Comparison of ENCODE assay signal across 24 cellular contexts in the genomic region with DNA sequence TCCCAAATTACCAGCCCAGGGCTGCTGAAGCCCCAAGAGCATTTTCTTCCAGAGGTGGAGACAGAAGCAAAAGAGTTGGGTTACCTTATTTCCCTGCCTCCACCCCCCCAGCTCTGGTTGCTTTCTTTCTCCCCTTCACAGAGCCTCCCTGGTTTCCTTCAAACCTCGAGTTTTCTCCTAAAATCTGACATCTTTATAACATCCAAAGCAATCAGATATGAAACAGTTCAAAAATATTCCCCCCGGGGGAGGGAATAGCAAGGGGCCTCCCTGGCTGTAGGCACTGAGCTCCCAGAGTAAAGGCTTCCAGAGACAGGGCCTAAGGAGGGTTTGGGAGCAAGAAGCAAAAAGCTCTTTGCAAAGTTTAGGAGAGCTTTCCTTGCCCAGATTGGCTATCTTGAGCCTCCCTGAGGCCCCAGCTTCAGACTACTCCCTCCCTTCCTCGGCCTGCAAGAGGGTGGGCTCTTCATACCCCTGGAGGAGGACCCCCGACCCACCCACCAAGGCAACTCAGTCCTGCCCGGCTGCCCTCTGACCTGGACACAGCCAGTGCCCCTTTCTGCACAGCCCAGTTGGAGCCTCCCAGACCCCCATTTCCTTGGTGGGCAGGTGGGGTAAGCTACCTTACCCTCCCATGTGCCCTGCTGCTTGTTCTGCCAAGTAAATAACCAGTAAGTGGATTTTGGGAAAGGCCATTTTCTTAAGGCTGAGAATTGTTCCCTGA. TPM values are rescaled to one million over a fixed set of nuclear protein-coding genes. Genes with fewer than 3 reads are reported as not detected.
A peak's percentile ranks its signal among the peaks of the same experiment; 100 is the strongest.
DNase-seq lines count a peak whose midpoint lies in the region; ATAC-seq and TF ChIP-seq lines count a peak whose summit lies in the region.
"Had no signal": no experiment of that assay in that cellular context is flagged by ENCODE, and none has a peak within 500 bp of the region (broad histone marks: within the 10 kb centered on the region; RNA-seq: fewer than 3 reads in every experiment).

No MANE protein-coding gene starts in this region.

- no CpG with 5 or more reads among the region's 5 CpGs for WGBS in IMR-90 (ENCODE audit: extremely low coverage in 2 of 2, insufficient read length in 1 of 2), 2 experiments
- no CpG with 5 or more reads among the region's 5 CpGs for WGBS in neuronal stem cell (ENCODE audit: extremely low coverage in 2 of 2, insufficient read length in 2 of 2, insufficient replicate concordance in 1 of 2), 2 donors

- TF ChIP-seq POLR2A in IMR-90 (IDR thresholded peaks at IDR 0.05; ENCODE audit: low read depth, low read length) (no peak), vagina (IDR thresholded peaks at IDR 0.05) (no peak)

- intact Hi-C loops in IMR-90 (cut with micrococcal nuclease) (no loop called here), vagina (cut with DNase I) (loop anchor here (10.0 kb wide), 1 partner anchor 134 kb away; no protein-coding TSS in a partner anchor)
- intact Hi-C loops in activated CD4-positive, alpha-beta memory T cell treated with anti-CD3 and anti-CD28 coated beads for 36 hours (cut with micrococcal nuclease), result no loop called here

- H3K79me1 ChIP-seq in IMR-90 (ENCODE audit: low read depth in 1 of 2, low read length in 2 of 2), result peaks cover 10 to 48% of the 10 kb centered on the region in 2 experiments; a peak in 3 of 4 replicates
- H3K79me1 ChIP-seq in neuronal stem cell (ENCODE audit: low read depth, low read length), result no peaks in the 10 kb centered on the region

- no TSS peak for BruUV-seq in IMR-90 (replicated peaks; lab: Mats Ljungman, UMichigan)

- no peak overlapping the region for H2BK5ac ChIP-seq in IMR-90 (ENCODE audit: low read depth, low read length, poor library complexity, severe bottlenecking)
- H2BK5ac ChIP-seq in neuronal stem cell (ENCODE audit: low read length), result no peak overlapping the region

- H2BK12ac ChIP-seq in neuronal stem cell (ENCODE audit: low read length), result no peak overlapping the region

- H3K4me3 ChIP-seq in IMR-90 (ENCODE audit: insufficient read depth, low read depth, low read length) (no peak overlapping the region), neuronal stem cell (ENCODE audit: low read length in 2 of 2) (no peak overlapping the region), vagina (no peak overlapping the region)
- H3K4me3 ChIP-seq: A549; BLaER1 treated with 17β-estradiol and CSF1 and Interleukin-3, amounts not matched to agents 10 nM and 100 nM; GM23338; SJSA1 had no signal

- CTCF ChIA-PET in IMR-90 (lab: Yijun Ruan, JAX), result no interaction called here
- CTCF ChIA-PET in activated CD4-positive, alpha-beta memory T cell treated with anti-CD3 and anti-CD28 coated beads for 36 hours (lab: Charles Lee), result no interaction called here

- no peak overlapping the region for H3K27ac ChIP-seq in IMR-90 (ENCODE audit: insufficient read depth, low read length)
- H3K27ac ChIP-seq in neuronal stem cell (replicated peaks; ENCODE audit: low read length), result no peak overlapping the region
- H3K27ac ChIP-seq in vagina, result no peak overlapping the region
- H3K27ac ChIP-seq: A549; BLaER1 treated with 17β-estradiol and CSF1 and Interleukin-3, amounts not matched to agents 10 nM and 100 nM; SJSA1 had no signal

- no peak overlapping the region for H2AK9ac ChIP-seq in IMR-90 (replicated peaks; ENCODE audit: low read depth, low read length, poor library complexity)

- dilution Hi-C loops in IMR-90 (cut with HindIII; ENCODE audit: low sequenced_read_pairs, unreplicated experiment), result no loop called here

- H3K23ac ChIP-seq in IMR-90 (ENCODE audit: low read depth, low read length) (no peak overlapping the region), neuronal stem cell (ENCODE audit: low read depth, low read length, poor library complexity) (no peak overlapping the region)

- ATAC-seq in IMR-90 (ENCODE audit: low read depth), result no peak
- ATAC-seq: A549; CD8-positive, alpha-beta T cell; GM23338 had no signal

- H4K91ac ChIP-seq in IMR-90 (ENCODE audit: insufficient read depth, low read depth, low read length) (no peak overlapping the region), neuronal stem cell (ENCODE audit: low read depth, low read length, poor library complexity) (no peak overlapping the region)

- H3K18ac ChIP-seq in IMR-90 (ENCODE audit: low read depth, low read length) (no peak overlapping the region), neuronal stem cell (ENCODE audit: low read length) (no peak overlapping the region)

- H3K4me1 Mint-ChIP-seq in activated CD4-positive, alpha-beta memory T cell treated with anti-CD3 and anti-CD28 coated beads for 36 hours (ENCODE audit: low read depth), result peaks cover 11% of the 10 kb centered on the region

- H4K5ac ChIP-seq in IMR-90 (ENCODE audit: low read depth, low read length), result no peak overlapping the region

- H2BK120ac ChIP-seq in IMR-90 (ENCODE audit: low read depth, low read length) (no peak overlapping the region), neuronal stem cell (ENCODE audit: low read depth, low read length) (no peak overlapping the region)

- H2AK5ac ChIP-seq in IMR-90 (ENCODE audit: low read depth, low read length) (no peak overlapping the region), neuronal stem cell (ENCODE audit: low read depth, low read length) (peak overlapping the region; percentile 37)

- no peaks in the 10 kb centered on the region for H3K4me1 ChIP-seq in IMR-90 (ENCODE audit: control insufficient read depth, insufficient read depth, low read length)
- H3K4me1 ChIP-seq in neuronal stem cell (ENCODE audit: control insufficient read depth in 2 of 2, insufficient read depth in 1 of 2, low read depth in 1 of 2, low read length in 2 of 2), result peaks cover 3 to 4% of the 10 kb centered on the region in 2 donors
- H3K4me1 ChIP-seq in vagina, result no peaks in the 10 kb centered on the region
- H3K4me1 ChIP-seq: Caco-2 had no signal

- H3K9me1 ChIP-seq in IMR-90 (ENCODE audit: insufficient read depth, low read length), result no peaks in the 10 kb centered on the region; the same call in 1 of the 2 replicates

- H3K9ac ChIP-seq in IMR-90 (ENCODE audit: low read depth, low read length), result no peak overlapping the region; the same call in 1 of the 2 replicates
- H3K9ac ChIP-seq in neuronal stem cell (ENCODE audit: low read depth, low read length, poor library complexity), result no peak overlapping the region
- H3K9ac ChIP-seq: BLaER1 treated with 17β-estradiol and CSF1 and Interleukin-3, amounts not matched to agents 10 nM and 100 nM had no signal

- H3K4me2 ChIP-seq in IMR-90 (ENCODE audit: low read depth, low read length) (no peak overlapping the region), neuronal stem cell (ENCODE audit: insufficient read depth, low read length, poor library complexity, severe bottlenecking) (no peak overlapping the region)
- H3K4me2 ChIP-seq: A549; BLaER1 treated with 17β-estradiol and CSF1 and Interleukin-3, amounts not matched to agents 10 nM and 100 nM; GM23338 had no signal

- H2BK15ac ChIP-seq in IMR-90 (ENCODE audit: low read depth, low read length) (no peak overlapping the region), neuronal stem cell (ENCODE audit: low read length) (no peak overlapping the region)

- no peaks in the 10 kb centered on the region; the same call in none of the 2 replicates for H4K20me1 ChIP-seq in IMR-90 (ENCODE audit: insufficient read depth, low read length)
- H4K20me1 ChIP-seq: BLaER1 treated with 17β-estradiol and CSF1 and Interleukin-3, amounts not matched to agents 10 nM and 100 nM had no signal

- H3K36me3 ChIP-seq in IMR-90 (ENCODE audit: control insufficient read depth, insufficient read depth, low read length) (no peaks in the 10 kb centered on the region), neuronal stem cell (replicated peaks in 1 of 2; ENCODE audit: control insufficient read depth in 2 of 2, insufficient read depth in 2 of 2, low read length in 2 of 2) (no peaks in the 10 kb centered on the region), vagina (no peaks in the 10 kb centered on the region)
- H3K36me3 ChIP-seq: BLaER1 treated with 17β-estradiol and CSF1 and Interleukin-3, amounts not matched to agents 10 nM and 100 nM; SJSA1 had no signal

- no peaks in the 10 kb centered on the region for H3K27me3 Mint-ChIP-seq in activated CD4-positive, alpha-beta memory T cell treated with anti-CD3 and anti-CD28 coated beads for 36 hours

- H3K4ac ChIP-seq in IMR-90 (ENCODE audit: low read depth, low read length) (no peak overlapping the region), neuronal stem cell (ENCODE audit: low read length) (no peak overlapping the region)

- no peak overlapping the region for H3K27ac Mint-ChIP-seq in activated CD4-positive, alpha-beta memory T cell treated with anti-CD3 and anti-CD28 coated beads for 36 hours
- H3K27ac Mint-ChIP-seq: CD8-positive, alpha-beta T cell; GM23338; H9 had no signal

- no peaks in the 10 kb centered on the region for H3K9me3 Mint-ChIP-seq in activated CD4-positive, alpha-beta memory T cell treated with anti-CD3 and anti-CD28 coated beads for 36 hours
- H3K9me3 Mint-ChIP-seq: CD8-positive, alpha-beta T cell; GM23338 had no signal

- no peaks in the 10 kb centered on the region for H3K9me3 ChIP-seq in IMR-90 (ENCODE audit: control insufficient read depth, insufficient read depth, low read length)
- H3K9me3 ChIP-seq in neuronal stem cell (replicated peaks in 1 of 2; ENCODE audit: control insufficient read depth in 2 of 2, insufficient read depth in 1 of 2, low read depth in 1 of 2, low read length in 2 of 2), result no peaks in the 10 kb centered on the region
- no peaks in the 10 kb centered on the region for H3K9me3 ChIP-seq in vagina
- H3K9me3 ChIP-seq: A549, Caco-2, SJSA1 had no signal

- H2BK20ac ChIP-seq in IMR-90 (ENCODE audit: low read depth, low read length), result no peak overlapping the region

- no peaks in the 10 kb centered on the region for H3K27me3 ChIP-seq in IMR-90 (ENCODE audit: control insufficient read depth, insufficient read depth, low read length)
- no peaks in the 10 kb centered on the region for H3K27me3 ChIP-seq in neuronal stem cell (ENCODE audit: control insufficient read depth in 3 of 3, insufficient read depth in 3 of 3, low read depth in 1 of 3, low read length in 3 of 3)
- no peaks in the 10 kb centered on the region for H3K27me3 ChIP-seq in vagina
- H3K27me3 ChIP-seq: SJSA1 had no signal

- in situ Hi-C loops in IMR-90 (cut with MboI; ENCODE audit: low sequenced_read_pairs), result loop anchor here (25.0 kb wide), 2 partner anchors 342 to 408 kb away; no protein-coding TSS in a partner anchor

- H2AFZ ChIP-seq in IMR-90 (replicated peaks; ENCODE audit: low read length, poor library complexity), result no peak overlapping the region
- H2AFZ ChIP-seq in neuronal stem cell (ENCODE audit: low read length), result no peak overlapping the region
- H2AFZ ChIP-seq: GM23338 had no signal

- no peak for TF ChIP-seq CTCF in IMR-90 (conservative IDR thresholded peaks at IDR 0.05; ENCODE audit: low read depth, low read length)
- no peak for TF ChIP-seq CTCF in vagina (IDR thresholded peaks at IDR 0.05)

- peak; percentile 0 for DNase-seq in IMR-90
- peak; percentile 27 for DNase-seq in ecto neural progenitor cell (ENCODE audit: low spot score)
- DNase-seq in neuronal stem cell (ENCODE audit: low spot score), result no peak
- DNase-seq in vagina (ENCODE audit: extremely low spot score in 2 of 2), result peak; percentile 71 to 87
- no peak for DNase-seq in activated effector memory CD4-positive, alpha-beta T cell treated with anti-CD3 and anti-CD28 coated beads, Interleukin-2, amount 50 U/mL, for 16 hours
- DNase-seq in activated CD4-positive, alpha-beta memory T cell treated with anti-CD3 and anti-CD28 coated beads for 36 hours, result no peak
- DNase-seq in CD1c-positive myeloid dendritic cell (ENCODE audit: extremely low spot score), result no peak
- DNase-seq: AML-193; Caco-2; CD8-positive, alpha-beta T cell; DMS79 treated with DMSO at 0.1 percent for 48 hours; H9; KG1; NCI-H1048; NCI-H1417; NCI-H1694; NCI-H2081; NCI-H526 treated with DMSO at 0.1 percent for 48 hours; Right ventricle myocardium superior; RPMI8226 had no signal

- no peak for TF ChIP-seq RAD21 in IMR-90 (IDR thresholded peaks at IDR 0.05; ENCODE audit: low read length)

- POLR2A ChIA-PET in IMR-90 (lab: Charles Lee; ENCODE audit: unreplicated experiment), result no interaction called here
- POLR2A ChIA-PET in activated CD4-positive, alpha-beta memory T cell treated with anti-CD3 and anti-CD28 coated beads for 36 hours (lab: Charles Lee), result no interaction called here

- no peak overlapping the region for H3K14ac ChIP-seq in IMR-90 (replicated peaks; ENCODE audit: low read depth, low read length)
- no peak overlapping the region for H3K14ac ChIP-seq in neuronal stem cell (ENCODE audit: low read length)

- H3K56ac ChIP-seq in IMR-90 (ENCODE audit: extremely low read depth, insufficient read depth, low read length), result no peak overlapping the region

- H3K4me3 Mint-ChIP-seq in activated CD4-positive, alpha-beta memory T cell treated with anti-CD3 and anti-CD28 coated beads for 36 hours, result no peak overlapping the region
- H3K4me3 Mint-ChIP-seq: CD8-positive, alpha-beta T cell; GM23338; H9 had no signal

- H3K36me3 Mint-ChIP-seq in activated CD4-positive, alpha-beta memory T cell treated with anti-CD3 and anti-CD28 coated beads for 36 hours, result no peaks in the 10 kb centered on the region
- H3K36me3 Mint-ChIP-seq: CD8-positive, alpha-beta T cell had no signal

- no peak overlapping the region for H4K8ac ChIP-seq in IMR-90 (ENCODE audit: low read depth in 2 of 2, low read length in 2 of 2)
- H4K8ac ChIP-seq in neuronal stem cell (ENCODE audit: low read depth, low read length), result no peak overlapping the region

RNA-seq across cellular contexts. Expression of a gene that starts 7.6 kb away (rescaled TPM):
- total RNA-seq in IMR-90 (2012; rRNA removed) (1.4 TPM in 2 replicates), vagina (3.2 TPM)
- 10.6 and 11.0 TPM in 2 replicates for polyA plus RNA-seq in IMR-90 (2012; rRNA removed)
- 4.8 and 7.3 TPM in 2 replicates for polyA plus RNA-seq in IMR-90 (2012; cell fraction: cytosol; rRNA removed)
- polyA plus RNA-seq in IMR-90 (2012; cell fraction: nucleus; rRNA removed; ENCODE audit: low replicate concordance), result 34.4 and 43.8 TPM in 2 replicates
- polyA plus RNA-seq in neuronal stem cell (2013, experiment 1 of 2), result 0.18 TPM
- polyA plus RNA-seq in neuronal stem cell (2013, experiment 2 of 2), result 0.10 TPM
- total RNA-seq in activated CD4-positive, alpha-beta memory T cell treated with anti-CD3 and anti-CD28 coated beads for 36 hours, result 1 to 10 TPM; 2.1 to 2.2 TPM
- total RNA-seq: Caco-2 had no signal

Comparison
In these comparisons a context has a peak if more than half of its experiments do, and no peak if none do; other contexts are left out.
1. DNase-seq: peak in IMR-90 (single experiment), ecto neural progenitor cell (single experiment) and vagina (2 of 2); none in neuronal stem cell (single experiment), activated effector memory CD4-positive, alpha-beta T cell treated with anti-CD3 and anti-CD28 coated beads, Interleukin-2, amount 50 U/mL, for 16 hours (single experiment), activated CD4-positive, alpha-beta memory T cell treated with anti-CD3 and anti-CD28 coated beads for 36 hours (single experiment) and CD1c-positive myeloid dendritic cell (single experiment).